ENCODE assay signal across 1 cellular context in the genomic region with DNA sequence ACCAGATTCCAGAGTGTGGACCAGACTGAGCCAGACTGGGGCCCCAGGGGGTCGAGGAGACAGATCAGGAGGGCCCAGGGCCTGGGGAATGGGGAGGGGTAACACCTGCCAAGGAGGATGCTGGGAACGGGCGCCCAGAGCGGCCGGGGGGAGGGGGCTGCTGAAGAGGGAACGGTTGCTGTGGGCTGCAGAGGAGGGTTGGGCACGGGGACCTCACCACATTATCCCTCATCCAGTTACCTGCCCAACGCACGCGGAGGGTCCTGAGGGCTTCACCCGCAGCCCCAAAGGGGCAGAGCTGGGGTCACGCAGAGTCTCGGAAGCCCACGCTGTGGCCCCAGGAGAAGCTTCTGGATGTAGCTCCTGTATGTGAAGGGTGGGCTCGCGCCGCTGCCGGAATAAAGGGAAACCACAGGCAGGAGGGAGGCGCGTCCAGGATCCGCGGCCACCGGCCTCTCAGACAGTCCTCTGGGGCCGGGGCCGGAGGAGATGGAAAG.
TF ChIP-seq lines count a peak whose summit lies in the region.

No MANE protein-coding gene starts in this region.

TF ChIP-seq in A549, 52 proteins besides CTCF, POLR2A, EP300 and RAD21 (continued from another document):
- TF ChIP-seq, protein P1, sequence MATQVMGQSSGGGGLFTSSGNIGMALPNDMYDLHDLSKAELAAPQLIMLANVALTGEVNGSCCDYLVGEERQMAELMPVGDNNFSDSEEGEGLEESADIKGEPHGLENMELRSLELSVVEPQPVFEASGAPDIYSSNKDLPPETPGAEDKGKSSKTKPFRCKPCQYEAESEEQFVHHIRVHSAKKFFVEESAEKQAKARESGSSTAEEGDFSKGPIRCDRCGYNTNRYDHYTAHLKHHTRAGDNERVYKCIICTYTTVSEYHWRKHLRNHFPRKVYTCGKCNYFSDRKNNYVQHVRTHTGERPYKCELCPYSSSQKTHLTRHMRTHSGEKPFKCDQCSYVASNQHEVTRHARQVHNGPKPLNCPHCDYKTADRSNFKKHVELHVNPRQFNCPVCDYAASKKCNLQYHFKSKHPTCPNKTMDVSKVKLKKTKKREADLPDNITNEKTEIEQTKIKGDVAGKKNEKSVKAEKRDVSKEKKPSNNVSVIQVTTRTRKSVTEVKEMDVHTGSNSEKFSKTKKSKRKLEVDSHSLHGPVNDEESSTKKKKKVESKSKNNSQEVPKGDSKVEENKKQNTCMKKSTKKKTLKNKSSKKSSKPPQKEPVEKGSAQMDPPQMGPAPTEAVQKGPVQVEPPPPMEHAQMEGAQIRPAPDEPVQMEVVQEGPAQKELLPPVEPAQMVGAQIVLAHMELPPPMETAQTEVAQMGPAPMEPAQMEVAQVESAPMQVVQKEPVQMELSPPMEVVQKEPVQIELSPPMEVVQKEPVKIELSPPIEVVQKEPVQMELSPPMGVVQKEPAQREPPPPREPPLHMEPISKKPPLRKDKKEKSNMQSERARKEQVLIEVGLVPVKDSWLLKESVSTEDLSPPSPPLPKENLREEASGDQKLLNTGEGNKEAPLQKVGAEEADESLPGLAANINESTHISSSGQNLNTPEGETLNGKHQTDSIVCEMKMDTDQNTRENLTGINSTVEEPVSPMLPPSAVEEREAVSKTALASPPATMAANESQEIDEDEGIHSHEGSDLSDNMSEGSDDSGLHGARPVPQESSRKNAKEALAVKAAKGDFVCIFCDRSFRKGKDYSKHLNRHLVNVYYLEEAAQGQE (IDR thresholded peaks at IDR 0.05) = no peak
- TF ChIP-seq, protein P2, sequence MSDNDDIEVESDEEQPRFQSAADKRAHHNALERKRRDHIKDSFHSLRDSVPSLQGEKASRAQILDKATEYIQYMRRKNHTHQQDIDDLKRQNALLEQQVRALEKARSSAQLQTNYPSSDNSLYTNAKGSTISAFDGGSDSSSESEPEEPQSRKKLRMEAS (IDR thresholded peaks at IDR 0.05) = no peak
- no peak for TF ChIP-seq TFCP2L1 (CRISPR knock-in tag; IDR thresholded peaks at IDR 0.05)
- no peak for TF ChIP-seq HOXA7 (CRISPR knock-in tag; IDR thresholded peaks at IDR 0.05)
